17 cellular contexts compared by ENCODE assay signal in genomic region chr4:23891064-23891421, GRCh38. TPM values are rescaled to one million over a fixed set of nuclear protein-coding genes. Genes with fewer than 3 reads are reported as not detected.
A peak's percentile ranks its signal among the peaks of the same experiment; 100 is the strongest.
DNase-seq lines count a peak whose midpoint lies in the region; ATAC-seq, FAIRE-seq and TF ChIP-seq lines count a peak whose summit lies in the region.
"Had no signal": no experiment of that assay in that cellular context is flagged by ENCODE, and none has a peak within 500 bp of the region (broad histone marks: within the 10 kb centered on the region; RNA-seq: fewer than 3 reads in every experiment).

No MANE protein-coding gene starts in this region.

- no peak for FAIRE-seq in small intestine (lab: Jason Lieb, UNC)
- FAIRE-seq: A549, endothelial cell of umbilical vein had no signal

- H3K36me3 Mint-ChIP-seq in activated T-helper 17 cell treated with anti-CD3 and anti-CD28 coated beads, Interleukin-2, amount 50 U/mL, for 72 hours (ENCODE audit: low read depth), result no peaks in the 10 kb centered on the region

- H2AFZ ChIP-seq in hepatocyte (peak overlapping the region; percentile 0), parathyroid adenoma (peak overlapping the region; percentile 69)
- H2AFZ ChIP-seq: PC-9 had no signal

- H3K4me1 Mint-ChIP-seq in activated T-helper 17 cell treated with anti-CD3 and anti-CD28 coated beads, Interleukin-2, amount 50 U/mL, for 72 hours, result peaks cover 5% of the 10 kb centered on the region

- ATAC-seq in heart left ventricle, result no peak
- ATAC-seq in Right ventricle myocardium inferior, result no peak
- no peak for ATAC-seq in aorta (ENCODE audit: low FRiP score)
- no peak for ATAC-seq in activated T-helper 17 cell treated with anti-CD3 and anti-CD28 coated beads, Interleukin-2, amount 50 U/mL, for 72 hours (replicated peaks)
- ATAC-seq: A549, HCT116, T-helper 17 cell had no signal

- H3K4me2 ChIP-seq in hepatocyte, result peak overlapping the region; percentile 81
- H3K4me2 ChIP-seq in parathyroid adenoma (ENCODE audit: low read length), result peak overlapping the region; percentile 75
- H3K4me2 ChIP-seq: PC-9 had no signal

- no peak for TF ChIP-seq POLR2A in heart left ventricle (IDR thresholded peaks at IDR 0.05)

- H3K36me3 ChIP-seq in heart left ventricle (no peaks in the 10 kb centered on the region), hepatocyte (replicated peaks; ENCODE audit: insufficient read depth, low read depth) (no peaks in the 10 kb centered on the region), parathyroid adenoma (ENCODE audit: control insufficient read depth, insufficient read depth, low read length) (no peaks in the 10 kb centered on the region), aorta (ENCODE audit: control insufficient read depth in 1 of 2, insufficient read depth in 2 of 2, low read length in 1 of 2) (no peaks in the 10 kb centered on the region), small intestine (ENCODE audit: control insufficient read depth in 2 of 2, insufficient read depth in 2 of 2, low read length in 2 of 2) (no peaks in the 10 kb centered on the region)

- H3K27me3 ChIP-seq in heart left ventricle, result no peaks in the 10 kb centered on the region
- H3K27me3 ChIP-seq in hepatocyte, result no peaks in the 10 kb centered on the region
- H3K27me3 ChIP-seq in parathyroid adenoma (ENCODE audit: control insufficient read depth, insufficient read depth, low read length), result no peaks in the 10 kb centered on the region
- H3K27me3 ChIP-seq in aorta (ENCODE audit: control insufficient read depth in 1 of 2, insufficient read depth in 2 of 2, low read length in 1 of 2), result no peaks in the 10 kb centered on the region
- H3K27me3 ChIP-seq in small intestine (ENCODE audit: control insufficient read depth in 2 of 2, insufficient read depth in 2 of 2, low read length in 2 of 2), result no peaks in the 10 kb centered on the region

- H3K9me3 ChIP-seq in heart left ventricle (no peaks in the 10 kb centered on the region), hepatocyte (ENCODE audit: low read depth) (no peaks in the 10 kb centered on the region), parathyroid adenoma (ENCODE audit: control insufficient read depth, low read length) (no peaks in the 10 kb centered on the region), aorta (ENCODE audit: control insufficient read depth, low read length) (no peaks in the 10 kb centered on the region), small intestine (ENCODE audit: control insufficient read depth, low read depth) (no peaks in the 10 kb centered on the region)
- H3K9me3 ChIP-seq: A549, Caco-2 had no signal

- H3K4me3 ChIP-seq in heart left ventricle (peak overlapping the region; percentile 21 to 73 (median 58)), hepatocyte (peak overlapping the region; percentile 37), parathyroid adenoma (ENCODE audit: low read depth, low read length) (peak overlapping the region; percentile 95), aorta (ENCODE audit: low read length in 2 of 2) (peak overlapping the region; percentile 61 to 92), small intestine (ENCODE audit: low read depth in 1 of 2, low read length in 2 of 2) (no peak overlapping the region)
- H3K4me3 ChIP-seq: A549, PC-9 had no signal

- CTCF ChIA-PET in RWPE1 (lab: Yijun Ruan, JAX), result interaction anchor here (0.7 kb wide), 1 partner anchor 12 kb away, joined by 3 read pairs; no protein-coding TSS in a partner anchor

- TF ChIP-seq CTCF in heart left ventricle (IDR thresholded peaks at IDR 0.05), result no peak
- no peak for TF ChIP-seq CTCF in hepatocyte (IDR thresholded peaks at IDR 0.05; ENCODE audit: poor library complexity)
- TF ChIP-seq CTCF in parathyroid adenoma (IDR thresholded peaks at IDR 0.05), result no peak
- no peak for TF ChIP-seq CTCF in RWPE1 (conservative IDR thresholded peaks at IDR 0.05; ENCODE audit: low read depth)

- H3K4me3 Mint-ChIP-seq in activated T-helper 17 cell treated with anti-CD3 and anti-CD28 coated beads, Interleukin-2, amount 50 U/mL, for 72 hours, result no peak overlapping the region
- H3K4me3 Mint-ChIP-seq: T-helper 17 cell had no signal

- DNase-seq in heart left ventricle (no peak), Right ventricle myocardium inferior (ENCODE audit: missing footprints) (no peak), hepatocyte (ENCODE audit: low spot score) (no peak), aorta (no peak), RWPE1 (ENCODE audit: low spot score) (no peak), small intestine (no peak)
- DNase-seq: activated CD4-positive, alpha-beta T cell treated with anti-CD3 and anti-CD28 coated beads, Interleukin-2, amount 50 U/mL, for 1 hour; Caco-2; NCI-H1092 treated with DMSO at 0.1 percent for 48 hours; NCI-H446; PC-9; T-helper 17 cell had no signal

- no peaks in the 10 kb centered on the region for H4K20me1 ChIP-seq in hepatocyte (ENCODE audit: insufficient read depth, poor library complexity, severe bottlenecking)

- peaks cover 7% of the 10 kb centered on the region for H3K9me3 Mint-ChIP-seq in activated T-helper 17 cell treated with anti-CD3 and anti-CD28 coated beads, Interleukin-2, amount 50 U/mL, for 72 hours

- WGBS in heart left ventricle, 4 donors, result 8 to 21% (median 17%) methylated on average over 1 of the region's 1 CpG
- 47% methylated on average over 1 of the region's 1 CpG for WGBS in hepatocyte (ENCODE audit: low lambda C conversion rate, missing lambda C conversion rate)
- 26 to 28% methylated on average over 1 of the region's 1 CpG for WGBS in aorta, 2 donors
- 16 to 35% (median 18%) methylated on average over 1 of the region's 1 CpG for whole genome bisulfite sequencing in small intestine, 3 donors

- H3K4me1 ChIP-seq in heart left ventricle (peaks cover 0 to 14% (median under 1%) of the 10 kb centered on the region in 12 donors), hepatocyte (ENCODE audit: insufficient read depth) (no peaks in the 10 kb centered on the region), parathyroid adenoma (peaks cover 12% of the 10 kb centered on the region), aorta (ENCODE audit: control insufficient read depth in 1 of 2, insufficient read depth in 2 of 2, low read length in 2 of 2) (no peaks in the 10 kb centered on the region), small intestine (ENCODE audit: control insufficient read depth in 2 of 2, insufficient read depth in 1 of 2, low read depth in 1 of 2, low read length in 1 of 2) (peaks cover 0 to 2% of the 10 kb centered on the region in 2 donors)
- H3K4me1 ChIP-seq: A549, Caco-2 had no signal

- peaks cover 20% of the 10 kb centered on the region for H3K27me3 Mint-ChIP-seq in activated T-helper 17 cell treated with anti-CD3 and anti-CD28 coated beads, Interleukin-2, amount 50 U/mL, for 72 hours

- H3K27ac ChIP-seq in heart left ventricle (peak overlapping the region; percentile 80 to 94 (median 86)), hepatocyte (peak overlapping the region; percentile 81), parathyroid adenoma (peak overlapping the region; percentile 98), aorta (ENCODE audit: low read depth in 1 of 2, low read length in 2 of 2) (no peak overlapping the region), RWPE1 (no peak overlapping the region), small intestine (ENCODE audit: low read depth in 1 of 2, low read length in 1 of 2) (no peak overlapping the region)
- H3K27ac ChIP-seq: A549, PC-9 had no signal

- POLR2A ChIA-PET in RWPE1 (lab: Yijun Ruan, JAX; ENCODE audit: low non-redundant PET), result no interaction called here

- intact Hi-C loops in heart left ventricle (cut with DNase I) (loop anchor here in 3 of 10 donors (2.0 to 10.0 kb wide), 3 partner anchors 40 to 356 kb away; no protein-coding TSS in a partner anchor), Right ventricle myocardium inferior (cut with DNase I) (no loop called here), aorta (cut with DNase I) (no loop called here)

- H3K9me2 ChIP-seq in hepatocyte (replicated peaks; ENCODE audit: insufficient read depth), result no peaks in the 10 kb centered on the region

- no peaks in the 10 kb centered on the region for H3K79me2 ChIP-seq in hepatocyte
- peaks cover 6% of the 10 kb centered on the region for H3K79me2 ChIP-seq in parathyroid adenoma

- H3K27ac Mint-ChIP-seq in activated T-helper 17 cell treated with anti-CD3 and anti-CD28 coated beads, Interleukin-2, amount 50 U/mL, for 72 hours, result no peak overlapping the region
- H3K27ac Mint-ChIP-seq: T-helper 17 cell had no signal

- no peak overlapping the region for H3K9ac ChIP-seq in parathyroid adenoma

RNA-seq across cellular contexts. Expression of gene PPARGC1A, which starts 1.2 kb away (rescaled TPM):
- total RNA-seq in heart left ventricle (100 to 1,000 TPM in 1 of 9 donors, 10 to 100 TPM in 8; 47.2 to 103 (median 84.4) TPM), Right ventricle myocardium inferior (77.5 TPM), hepatocyte (16.6 and 18.7 TPM in 2 replicates), aorta (1 to 10 TPM; 2.6 to 3.8 TPM)
- polyA plus RNA-seq in heart left ventricle (10 to 100 TPM; 25.4 to 25.6 TPM), hepatocyte (4.2 and 6.7 TPM in 2 replicates), aorta (1 to 10 TPM in 1 of 2 donors, under 1 TPM in 1; 0.67 to 1.1 TPM), small intestine (1 to 10 TPM; 2.6 to 8.1 (median 5.4) TPM)
- not detected for total RNA-seq in activated T-helper 17 cell treated with anti-CD3 and anti-CD28 coated beads, Interleukin-2, amount 50 U/mL, for 72 hours
- total RNA-seq: Caco-2, endothelial cell of umbilical vein, PC-9, T-helper 17 cell had no signal
- polyA plus RNA-seq: endothelial cell of umbilical vein had no signal

Comparison
In these comparisons a context has a peak if more than half of its experiments do, and no peak if none do; other contexts are left out.
1. H3K27ac ChIP-seq: peak in heart left ventricle (12 of 12), hepatocyte (single experiment) and parathyroid adenoma (single experiment); none in aorta (0 of 2), RWPE1 (single experiment) and small intestine (0 of 2).
2. H3K4me3 ChIP-seq: peak in heart left ventricle (12 of 12), hepatocyte (single experiment), parathyroid adenoma (single experiment) and aorta (2 of 2); none in small intestine (0 of 2).